Comparison of ENCODE assay signal across 10 cellular contexts in genomic region chr6:96015321-96015790, GRCh38. TPM values are rescaled to one million over a fixed set of nuclear protein-coding genes. Genes with fewer than 3 reads are reported as not detected.
DNase-seq lines count a peak whose midpoint lies in the region; ATAC-seq and TF ChIP-seq lines count a peak whose summit lies in the region.
"Had no signal": no experiment of that assay in that cellular context is flagged by ENCODE, and none has a peak within 500 bp of the region (broad histone marks: within the 10 kb centered on the region; RNA-seq: fewer than 3 reads in every experiment).

No MANE protein-coding gene starts in this region.

- H3K79me2 ChIP-seq in H9 (ENCODE audit: insufficient read depth, low read length) = no peaks in the 10 kb centered on the region; the same call in 1 of the 2 replicates

- no peaks in the 10 kb centered on the region; a peak in 2 of 5 replicates for H3K9me3 Mint-ChIP-seq in H9
- peaks cover 7% of the 10 kb centered on the region for H3K9me3 Mint-ChIP-seq in glutamatergic neuron (ENCODE audit: unreplicated experiment)
- H3K9me3 Mint-ChIP-seq in naive thymus-derived CD4-positive, alpha-beta T cell = peaks cover 0 to 4% (median 0%) of the 10 kb centered on the region in 11 donors
- H3K9me3 Mint-ChIP-seq: activated naive CD4-positive, alpha-beta T cell treated with anti-CD3 and anti-CD28 coated beads, Interleukin-2, amount 50 U/mL, for 24 hours had no signal

- H2AK5ac ChIP-seq in H9 (ENCODE audit: insufficient read length, low read length) = no peak overlapping the region

- H3K27me3 Mint-ChIP-seq in H9 (ENCODE audit: low read depth) (peaks cover 33% of the 10 kb centered on the region), glutamatergic neuron (ENCODE audit: unreplicated experiment) (peaks cover 8% of the 10 kb centered on the region)
- H3K27me3 Mint-ChIP-seq in naive thymus-derived CD4-positive, alpha-beta T cell = peaks cover 29 to 40% (median 33%) of the 10 kb centered on the region in 5 donors

- no CpG with 5 or more reads among the region's 26 CpGs for WGBS in H9 (ENCODE audit: extremely low coverage, insufficient read length, low lambda C conversion rate)
- WGBS in esophagus squamous epithelium, 2 donors = 14 to 25% methylated on average over 15 to 25 of the region's 26 CpGs

- no peak overlapping the region for H2BK15ac ChIP-seq in H9 (ENCODE audit: low read depth, low read length)

- intact Hi-C loops in posterior vena cava (cut with DNase I) = no loop called here
- intact Hi-C loops in naive thymus-derived CD4-positive, alpha-beta T cell (cut with micrococcal nuclease) = no loop called here
- intact Hi-C loops in esophagus squamous epithelium (cut with DNase I) = no loop called here

- H4K8ac ChIP-seq in H9 (replicated peaks; ENCODE audit: insufficient read length, low read depth, low read length) = no peak overlapping the region

- peak overlapping the region; percentile 3; the same call in 1 of the 2 replicates for H3K14ac ChIP-seq in H9 (ENCODE audit: insufficient read depth, low read length)

- no peaks in the 10 kb centered on the region for H4K20me1 ChIP-seq in H9 (ENCODE audit: control insufficient read depth, insufficient read depth, insufficient read length)

- H3K79me1 ChIP-seq in H9 (ENCODE audit: insufficient read depth, low read depth, low read length, poor library complexity, severe bottlenecking) = no peaks in the 10 kb centered on the region

- TF ChIP-seq CTCF in H9 (conservative IDR thresholded peaks at IDR 0.05) (peak; percentile 30; the same call in 2 of the 3 replicates), glutamatergic neuron (IDR thresholded peaks at IDR 0.05; ENCODE audit: partially characterized antibody, unreplicated experiment) (no peak), esophagus squamous epithelium (IDR thresholded peaks at IDR 0.05) (no peak)

- H2AFZ ChIP-seq in H9 (ENCODE audit: low read length) = peak overlapping the region; percentile 0

- no peaks in the 10 kb centered on the region for H3K36me3 ChIP-seq in naive thymus-derived CD4-positive, alpha-beta T cell (ENCODE audit: control insufficient read depth in 2 of 3, insufficient read depth in 3 of 3, low read length in 3 of 3)
- H3K36me3 ChIP-seq in esophagus squamous epithelium = no peaks in the 10 kb centered on the region

- peak overlapping the region; percentile 1 for H3K18ac ChIP-seq in H9 (ENCODE audit: insufficient read length, low read depth, low read length)

- TF ChIP-seq POLR2A in esophagus squamous epithelium (IDR thresholded peaks at IDR 0.05) = no peak

- no peak overlapping the region for H3T11ph ChIP-seq in H9 (ENCODE audit: low read length)

- no peak overlapping the region for H2BK12ac ChIP-seq in H9 (ENCODE audit: insufficient read length, low read depth, low read length)

- no peak overlapping the region for H3K56ac ChIP-seq in H9 (ENCODE audit: insufficient read length, low read depth, low read length)

- no peaks in the 10 kb centered on the region for H3K36me3 Mint-ChIP-seq in H9 (ENCODE audit: insufficient read depth in 1 of 3, low read depth in 3 of 3)
- H3K36me3 Mint-ChIP-seq in glutamatergic neuron (ENCODE audit: unreplicated experiment) = no peaks in the 10 kb centered on the region
- peaks cover 0 to 5% (median 0%) of the 10 kb centered on the region in 5 donors for H3K36me3 Mint-ChIP-seq in naive thymus-derived CD4-positive, alpha-beta T cell
- H3K36me3 Mint-ChIP-seq: activated naive CD4-positive, alpha-beta T cell treated with anti-CD3 and anti-CD28 coated beads, Interleukin-2, amount 50 U/mL, for 24 hours had no signal

- H2BK5ac ChIP-seq in H9 (ENCODE audit: insufficient read length, low read length) = no peak overlapping the region

- no peak overlapping the region for H2BK120ac ChIP-seq in H9 (ENCODE audit: low read depth, low read length, poor library complexity, severe bottlenecking)

- H3K4me2 ChIP-seq in H9 (ENCODE audit: insufficient read depth, insufficient read length, low read length) = peak overlapping the region; percentile 84

- CTCF ChIA-PET in naive thymus-derived CD4-positive, alpha-beta T cell (lab: Charles Lee) = no interaction called here

- H3K4me3 Mint-ChIP-seq in H9 (peak overlapping the region; percentile 77 to 88), glutamatergic neuron (ENCODE audit: unreplicated experiment) (peak overlapping the region; percentile 94)
- H3K4me3 Mint-ChIP-seq in naive thymus-derived CD4-positive, alpha-beta T cell = no peak overlapping the region
- H3K4me3 Mint-ChIP-seq: activated naive CD4-positive, alpha-beta T cell treated with anti-CD3 and anti-CD28 coated beads, Interleukin-2, amount 50 U/mL, for 24 hours had no signal

- H3K4me1 Mint-ChIP-seq in H9 = peaks cover 21 to 31% of the 10 kb centered on the region in 2 experiments
- H3K4me1 Mint-ChIP-seq in glutamatergic neuron (ENCODE audit: low read depth, unreplicated experiment) = peaks cover 8% of the 10 kb centered on the region
- peaks cover 0 to 4% (median 0%) of the 10 kb centered on the region in 7 donors for H3K4me1 Mint-ChIP-seq in naive thymus-derived CD4-positive, alpha-beta T cell
- H3K4me1 Mint-ChIP-seq: activated naive CD4-positive, alpha-beta T cell treated with anti-CD3 and anti-CD28 coated beads, Interleukin-2, amount 50 U/mL, for 24 hours had no signal

- no peak for ATAC-seq in naive thymus-derived CD4-positive, alpha-beta T cell
- ATAC-seq in GM19395 (IDR thresholded peaks at IDR 0.05; ENCODE audit: unreplicated experiment) = no peak

- no peak overlapping the region for H4K91ac ChIP-seq in H9 (ENCODE audit: insufficient read length, low read depth, low read length)

- peak overlapping the region; percentile 23 for H3K9ac ChIP-seq in H9 (ENCODE audit: extremely low read depth, insufficient read length, low read length)

- no peak overlapping the region for H3K4ac ChIP-seq in H9 (ENCODE audit: low read depth, low read length)

- H2BK20ac ChIP-seq in H9 (ENCODE audit: low read depth, low read length, poor library complexity, severe bottlenecking) = no peak overlapping the region

- no peak overlapping the region for H3K23ac ChIP-seq in H9 (ENCODE audit: insufficient read length, low read depth, low read length)

- H3K9me3 ChIP-seq in H9 (ENCODE audit: control insufficient read depth, low read depth, low read length) = no peaks in the 10 kb centered on the region
- no peaks in the 10 kb centered on the region for H3K9me3 ChIP-seq in naive thymus-derived CD4-positive, alpha-beta T cell (ENCODE audit: control insufficient read depth in 2 of 3, low read length in 3 of 3)
- no peaks in the 10 kb centered on the region for H3K9me3 ChIP-seq in esophagus squamous epithelium

- no peak overlapping the region for H4K5ac ChIP-seq in H9 (ENCODE audit: insufficient read length, low read depth, low read length)

- POLR2A ChIA-PET in naive thymus-derived CD4-positive, alpha-beta T cell (lab: Charles Lee) = no interaction called here

- H3K27ac ChIP-seq in H9 (ENCODE audit: insufficient read length, low read depth, low read length) = peak overlapping the region; percentile 19
- H3K27ac ChIP-seq in naive thymus-derived CD4-positive, alpha-beta T cell (ENCODE audit: low read depth, low read length) = no peak overlapping the region
- no peak overlapping the region for H3K27ac ChIP-seq in esophagus squamous epithelium

- H3K27me3 ChIP-seq in H9 (ENCODE audit: insufficient read depth, low read length) = no peaks in the 10 kb centered on the region; the same call in 1 of the 2 replicates
- no peaks in the 10 kb centered on the region for H3K27me3 ChIP-seq in naive thymus-derived CD4-positive, alpha-beta T cell (ENCODE audit: control insufficient read depth in 2 of 2, insufficient read depth in 2 of 2, low read length in 2 of 2)
- peaks cover 0 to 31% (median 0%) of the 10 kb centered on the region in 4 donors for H3K27me3 ChIP-seq in esophagus squamous epithelium

- H3K4me1 ChIP-seq in H9 (ENCODE audit: insufficient read depth, low read length) = no peaks in the 10 kb centered on the region; the same call in 1 of the 2 replicates
- H3K4me1 ChIP-seq in naive thymus-derived CD4-positive, alpha-beta T cell (ENCODE audit: control insufficient read depth in 2 of 2, insufficient read depth in 2 of 2, low read length in 2 of 2) = no peaks in the 10 kb centered on the region
- no peaks in the 10 kb centered on the region for H3K4me1 ChIP-seq in esophagus squamous epithelium

- H3K23me2 ChIP-seq in H9 (ENCODE audit: insufficient read length, low read depth, low read length, poor library complexity, severe bottlenecking) = peaks cover 12% of the 10 kb centered on the region

- H3K27ac Mint-ChIP-seq in H9 (peak overlapping the region; percentile 53 to 95 (median 62); a peak in 6 of 7 replicates), glutamatergic neuron (ENCODE audit: unreplicated experiment) (peak overlapping the region; percentile 36)
- H3K27ac Mint-ChIP-seq in naive thymus-derived CD4-positive, alpha-beta T cell = no peak overlapping the region

- no peak overlapping the region for H3K4me3 ChIP-seq in naive thymus-derived CD4-positive, alpha-beta T cell (ENCODE audit: low read length)
- no peak overlapping the region for H3K4me3 ChIP-seq in esophagus squamous epithelium

- DNase-seq in H9 (no peak), NCI-H510A treated with DMSO at 0.1 percent for 48 hours (lab: John Stamatoyannopoulos, UW) (peak; percentile 69), glutamatergic neuron (peak; percentile 60), posterior vena cava (ENCODE audit: low spot score) (peak; percentile 73), esophagus squamous epithelium (lab: John Stamatoyannopoulos, UW) (no peak), dermis blood vessel endothelial cell (no peak)
- no peak for DNase-seq in naive thymus-derived CD4-positive, alpha-beta T cell
- DNase-seq: foreskin melanocyte had no signal

RNA-seq across cellular contexts. Expression of gene FUT9, which starts 0.4 kb away (rescaled TPM):
- total RNA-seq in H9 (2021) (0.97 and 1.6 TPM in 2 replicates), glutamatergic neuron (ENCODE audit: unreplicated experiment) (0.54 TPM), posterior vena cava (under 1 TPM in 1 of 2 donors, not detected in 1; under 0.01 TPM), esophagus squamous epithelium (not detected), dermis blood vessel endothelial cell (not detected in 2 replicates)
- total RNA-seq in naive thymus-derived CD4-positive, alpha-beta T cell = not detected
- not detected for polyA plus RNA-seq in naive thymus-derived CD4-positive, alpha-beta T cell

Comparison
In these comparisons a context has a peak if more than half of its experiments do, and no peak if none do; other contexts are left out.
1. DNase-seq: peak in NCI-H510A treated with DMSO at 0.1 percent for 48 hours (single experiment), glutamatergic neuron (single experiment) and posterior vena cava (single experiment); none in H9 (single experiment), naive thymus-derived CD4-positive, alpha-beta T cell (0 of 9), esophagus squamous epithelium (single experiment) and dermis blood vessel endothelial cell (single experiment).
2. H3K27ac Mint-ChIP-seq: peak in H9 (3 of 3) and glutamatergic neuron (single experiment); none in naive thymus-derived CD4-positive, alpha-beta T cell (0 of 9).
3. H3K4me3 Mint-ChIP-seq: peak in H9 (2 of 2) and glutamatergic neuron (single experiment); none in naive thymus-derived CD4-positive, alpha-beta T cell (0 of 10).